Comparison of ENCODE assay signal across 8 cellular contexts in the genomic region with DNA sequence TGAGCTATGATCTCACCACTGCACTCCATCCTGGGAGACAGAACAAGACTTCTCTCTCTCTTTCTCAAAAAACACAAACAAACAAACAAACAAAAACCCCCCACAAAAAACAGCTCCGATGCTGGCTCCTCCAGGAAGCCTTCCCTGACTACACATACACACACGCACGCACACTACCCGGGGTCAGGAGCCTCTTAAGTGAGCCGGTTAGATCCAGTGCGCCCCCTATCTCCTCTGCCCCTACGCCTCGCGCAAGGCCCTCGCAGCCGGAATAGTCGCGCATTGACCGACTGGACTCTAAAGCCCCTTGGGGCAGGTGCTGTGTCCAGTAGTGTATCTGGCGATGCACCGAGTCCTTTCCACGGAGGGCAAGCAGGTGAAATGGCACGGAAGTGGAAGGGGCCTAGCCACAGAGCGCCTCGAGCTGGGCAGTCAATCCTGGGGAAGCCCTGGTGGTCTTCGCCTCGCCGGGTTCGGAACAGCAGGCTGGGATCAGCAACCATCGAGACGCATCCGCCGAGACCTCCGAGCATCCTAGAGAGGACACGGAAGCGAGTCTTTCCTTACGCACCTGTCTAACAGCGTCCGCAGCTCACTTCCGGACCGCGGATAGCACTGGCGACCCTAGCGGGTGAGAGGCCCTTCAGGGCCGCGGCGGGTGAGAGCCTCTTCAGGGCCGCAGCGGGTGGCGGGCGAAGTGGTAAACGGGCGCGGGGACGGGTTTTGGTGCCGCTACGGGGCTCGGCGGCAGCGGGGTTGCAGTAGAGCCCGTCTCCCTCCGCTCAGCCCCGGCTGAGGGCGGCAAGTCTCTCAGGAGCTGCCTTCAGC. TPM values are rescaled to one million over a fixed set of nuclear protein-coding genes. Genes with fewer than 3 reads are reported as not detected.
A peak's percentile ranks its signal among the peaks of the same experiment; 100 is the strongest.
DNase-seq lines count a peak whose midpoint lies in the region; ATAC-seq, FAIRE-seq and TF ChIP-seq lines count a peak whose summit lies in the region.

ZSCAN25 (plus strand) TSS at position 588 of the 828 bp plus-strand sequence. CDS start 2,661 bp downstream, outside the sequence.

- peak within 1 kb of the TSS; percentile 94 for H3K4me3 Mint-ChIP-seq in T-helper 1 cell treated with Interleukin-12 subunit alpha and Interleukin-12 subunit beta and Interleukin-4 antibody, amounts not matched to agents 30 μg/mL and 1 μg/mL, for 36 hours

- no peaks in the 10 kb centered on the region for H3K27me3 Mint-ChIP-seq in T-helper 1 cell treated with Interleukin-12 subunit alpha and Interleukin-12 subunit beta and Interleukin-4 antibody, amounts not matched to agents 30 μg/mL and 1 μg/mL, for 36 hours (ENCODE audit: low read depth)

- TF ChIP-seq POLR2A in GM12892 (IDR thresholded peaks at IDR 0.05; ENCODE audit: low read depth, low read length) (peak; percentile 87; the same call in 1 of the 2 replicates), uterus (IDR thresholded peaks at IDR 0.05) (peak in 1 of 2 donors; percentile 54)

- peak in 3 of 4 experiments; percentile 7 to 26 (median 10) for TF ChIP-seq CTCF in uterus (IDR thresholded peaks at IDR 0.05)

- H3K36me3 ChIP-seq in uterus = no peaks in the 10 kb centered on the region

- H3K27me3 ChIP-seq in right cardiac atrium (ENCODE audit: control insufficient read depth, insufficient read depth) = no peaks in the 10 kb centered on the region
- no peaks in the 10 kb centered on the region for H3K27me3 ChIP-seq in uterus

- H3K36me3 Mint-ChIP-seq in T-helper 1 cell treated with Interleukin-12 subunit alpha and Interleukin-12 subunit beta and Interleukin-4 antibody, amounts not matched to agents 30 μg/mL and 1 μg/mL, for 36 hours (ENCODE audit: low read depth) = peaks cover 30% of the 10 kb centered on the region

- H3K4me1 Mint-ChIP-seq in T-helper 1 cell treated with Interleukin-12 subunit alpha and Interleukin-12 subunit beta and Interleukin-4 antibody, amounts not matched to agents 30 μg/mL and 1 μg/mL, for 36 hours (ENCODE audit: low read depth) = peaks cover 36% of the 10 kb centered on the region

- peak; percentile 88 for DNase-seq in GM12892 (ENCODE audit: insufficient read length)
- DNase-seq in NCI-H146 (lab: John Stamatoyannopoulos, UW) = peak; percentile 93
- DNase-seq in right cardiac atrium = peak; percentile 90 to 95 (median 95)
- peak; percentile 78 for DNase-seq in pulmonary artery endothelial cell (ENCODE audit: low read depth, low spot score)
- peak; percentile 87 to 88 for DNase-seq in uterus

- peak within 1 kb of the TSS; percentile 91 for H3K27ac Mint-ChIP-seq in T-helper 1 cell treated with Interleukin-12 subunit alpha and Interleukin-12 subunit beta and Interleukin-4 antibody, amounts not matched to agents 30 μg/mL and 1 μg/mL, for 36 hours

- H3K4me3 ChIP-seq in right cardiac atrium (ENCODE audit: low read length) = peak within 1 kb of the TSS; percentile 80
- peak within 1 kb of the TSS; percentile 71 to 89 for H3K4me3 ChIP-seq in uterus

- ATAC-seq in HG02840 (IDR thresholded peaks at IDR 0.05; ENCODE audit: low FRiP score, unreplicated experiment) = peak; percentile 92
- peak; percentile 97 to 98 for ATAC-seq in right cardiac atrium

- H3K9me3 Mint-ChIP-seq in T-helper 1 cell treated with Interleukin-12 subunit alpha and Interleukin-12 subunit beta and Interleukin-4 antibody, amounts not matched to agents 30 μg/mL and 1 μg/mL, for 36 hours = no peaks in the 10 kb centered on the region

- FAIRE-seq in GM12892 (lab: Jason Lieb, UNC) = peak; percentile 98

- under 1% methylated on average over 59 of the region's 59 CpGs for WGBS in right cardiac atrium

- intact Hi-C loops in right cardiac atrium (cut with DNase I) (no loop called here), uterus (cut with DNase I; ENCODE audit: low total_unique reads) (no loop called here)

- H3K27ac ChIP-seq in angular gyrus (ENCODE audit: low read depth, low read length) (peak within 1 kb of the TSS; percentile 68), right cardiac atrium (ENCODE audit: low read length) (peak within 1 kb of the TSS; percentile 60), uterus (peak within 1 kb of the TSS; percentile 76 to 85)

- H3K9me3 ChIP-seq in right cardiac atrium (ENCODE audit: control insufficient read depth, low read length) = no peaks in the 10 kb centered on the region
- H3K9me3 ChIP-seq in uterus = no peaks in the 10 kb centered on the region

- H3K4me1 ChIP-seq in right cardiac atrium (ENCODE audit: control insufficient read depth, insufficient read depth, low read length) = peaks cover 5% of the 10 kb centered on the region
- peaks cover 5 to 8% of the 10 kb centered on the region in 2 donors for H3K4me1 ChIP-seq in uterus

RNA-seq across cellular contexts. Expression of gene ZSCAN25, which starts in this region (rescaled TPM):
- polyA plus RNA-seq in GM12892 (2012; ENCODE audit: missing spikeins) = 5.0 TPM
- total RNA-seq in right cardiac atrium = 1 to 10 TPM; 8.1 to 9.6 (median 8.6) TPM
- polyA plus RNA-seq in right cardiac atrium = 3.8 TPM
- total RNA-seq in pulmonary artery endothelial cell = 12.5 and 14.2 TPM in 2 replicates
- total RNA-seq in uterus = 10 to 100 TPM in 3 of 4 donors, 1 to 10 TPM in 1; 6.8 to 26.9 (median 22.8) TPM

Comparison
In these comparisons a context has a peak if more than half of its experiments do, and no peak if none do; other contexts are left out.
1. Peak in every context shown above with its lines: DNase-seq, ATAC-seq, H3K4me3 ChIP-seq and H3K27ac ChIP-seq.